8 cellular contexts compared by ENCODE assay signal in genomic region chr21:38984982-38985422, GRCh38.
DNase-seq lines count a peak whose midpoint lies in the region; ATAC-seq, FAIRE-seq and TF ChIP-seq lines count a peak whose summit lies in the region.

No MANE protein-coding gene starts in this region.

- H3K9me3 ChIP-seq in kidney (ENCODE audit: control insufficient read depth in 1 of 2, low read length in 2 of 2), result no peaks in the 10 kb centered on the region

- no peak overlapping the region for H3K4me3 ChIP-seq in kidney (ENCODE audit: low read length in 2 of 2)

- H3K9ac ChIP-seq in kidney (ENCODE audit: low read length in 2 of 2), result no peak overlapping the region

- H3K36me3 ChIP-seq in kidney (ENCODE audit: control insufficient read depth in 1 of 2, insufficient read depth in 2 of 2, low read length in 2 of 2), result no peaks in the 10 kb centered on the region

- TF ChIP-seq CTCF in kidney (IDR thresholded peaks at IDR 0.05; ENCODE audit: borderline replicate concordance, extremely low read depth, insufficient read depth), result no peak

- peak; percentile 21 to 32 for ATAC-seq in activated T-cell treated with anti-CD3 and anti-CD28 coated beads, Interleukin-2, amount 50 U/mL, for 4 hours
- no peak for ATAC-seq in HG03045 (IDR thresholded peaks at IDR 0.05; ENCODE audit: unreplicated experiment)

- CTCF ChIA-PET in activated naive CD4-positive, alpha-beta T cell treated with anti-CD3 and anti-CD28 coated beads for 36 hours (lab: Charles Lee), result no interaction called here

- peaks cover 67% of the 10 kb centered on the region for H3K27me3 Mint-ChIP-seq in activated T-cell treated with anti-CD3 and anti-CD28 coated beads, Interleukin-2, amount 50 U/mL, for 4 hours (ENCODE audit: low read depth)
- peaks cover 11% of the 10 kb centered on the region for H3K27me3 Mint-ChIP-seq in activated T-helper 1 cell treated with anti-CD3 and anti-CD28 coated beads, Interleukin-12 subunit alpha, Interleukin-12 subunit beta, Interleukin-2, Interleukin-4 antibody, amounts not matched to agents 30 ng/mL and 10 ng/mL and 1 ng/mL, durations not matched to agents 14 hours and 24 hours and 36 hours (ENCODE audit: insufficient read depth)
- H3K27me3 Mint-ChIP-seq in activated naive CD4-positive, alpha-beta T cell treated with anti-CD3 and anti-CD28 coated beads for 36 hours (ENCODE audit: low read depth), result peaks cover 81% of the 10 kb centered on the region

- peak overlapping the region; percentile 93 for H3K27ac Mint-ChIP-seq in activated T-helper 1 cell treated with anti-CD3 and anti-CD28 coated beads, Interleukin-12 subunit alpha, Interleukin-12 subunit beta, Interleukin-2, Interleukin-4 antibody, amounts not matched to agents 30 ng/mL and 10 ng/mL and 1 ng/mL, durations not matched to agents 14 hours and 24 hours and 36 hours
- no peak overlapping the region for H3K27ac Mint-ChIP-seq in activated naive CD4-positive, alpha-beta T cell treated with anti-CD3 and anti-CD28 coated beads for 36 hours

- H3K27ac ChIP-seq in kidney (ENCODE audit: low read depth in 2 of 2, low read length in 2 of 2), result peak overlapping the region; percentile 52 to 56

- peaks cover 17 to 25% of the 10 kb centered on the region in 2 donors for H3K4me1 ChIP-seq in kidney (ENCODE audit: control insufficient read depth in 1 of 2, insufficient read depth in 1 of 2, low read depth in 1 of 2, low read length in 2 of 2)

- intact Hi-C loops in activated T-helper 1 cell treated with anti-CD3 and anti-CD28 coated beads, Interleukin-12 subunit alpha, Interleukin-12 subunit beta, Interleukin-2, Interleukin-4 antibody, amounts not matched to agents 30 ng/mL and 10 ng/mL and 1 ng/mL, durations not matched to agents 14 hours and 24 hours and 36 hours (cut with micrococcal nuclease), result loop anchor here (1.0 to 10.0 kb wide), 8 partner anchors 20 to 460 kb away; partner anchors contain the start of genes ETS2, LCA5L and PSMG1
- intact Hi-C loops in kidney (cut with DNase I), result loop anchor here (5.0 kb wide), 1 partner anchor 158 kb away; no protein-coding TSS in a partner anchor
- intact Hi-C loops in activated naive CD4-positive, alpha-beta T cell treated with anti-CD3 and anti-CD28 coated beads for 36 hours (cut with micrococcal nuclease), result no loop called here

- no peaks in the 10 kb centered on the region for H3K36me3 Mint-ChIP-seq in activated T-cell treated with anti-CD3 and anti-CD28 coated beads, Interleukin-2, amount 50 U/mL, for 4 hours (ENCODE audit: insufficient read depth)
- H3K36me3 Mint-ChIP-seq in activated T-helper 1 cell treated with anti-CD3 and anti-CD28 coated beads, Interleukin-12 subunit alpha, Interleukin-12 subunit beta, Interleukin-2, Interleukin-4 antibody, amounts not matched to agents 30 ng/mL and 10 ng/mL and 1 ng/mL, durations not matched to agents 14 hours and 24 hours and 36 hours (ENCODE audit: low read depth), result peaks cover 5% of the 10 kb centered on the region
- H3K36me3 Mint-ChIP-seq in activated naive CD4-positive, alpha-beta T cell treated with anti-CD3 and anti-CD28 coated beads for 36 hours (ENCODE audit: low read depth), result no peaks in the 10 kb centered on the region

- no peak overlapping the region for H3K4me3 Mint-ChIP-seq in activated T-cell treated with anti-CD3 and anti-CD28 coated beads, Interleukin-2, amount 50 U/mL, for 4 hours
- peak overlapping the region; percentile 80 for H3K4me3 Mint-ChIP-seq in activated T-helper 1 cell treated with anti-CD3 and anti-CD28 coated beads, Interleukin-12 subunit alpha, Interleukin-12 subunit beta, Interleukin-2, Interleukin-4 antibody, amounts not matched to agents 30 ng/mL and 10 ng/mL and 1 ng/mL, durations not matched to agents 14 hours and 24 hours and 36 hours
- no peak overlapping the region for H3K4me3 Mint-ChIP-seq in activated naive CD4-positive, alpha-beta T cell treated with anti-CD3 and anti-CD28 coated beads for 36 hours

- FAIRE-seq in kidney (lab: Jason Lieb, UNC) (no peak), urothelium cell line (lab: Jason Lieb, UNC) (no peak)

- peaks cover 13% of the 10 kb centered on the region for H3K4me1 Mint-ChIP-seq in activated T-cell treated with anti-CD3 and anti-CD28 coated beads, Interleukin-2, amount 50 U/mL, for 4 hours (ENCODE audit: low read depth)
- peaks cover 44% of the 10 kb centered on the region for H3K4me1 Mint-ChIP-seq in activated T-helper 1 cell treated with anti-CD3 and anti-CD28 coated beads, Interleukin-12 subunit alpha, Interleukin-12 subunit beta, Interleukin-2, Interleukin-4 antibody, amounts not matched to agents 30 ng/mL and 10 ng/mL and 1 ng/mL, durations not matched to agents 14 hours and 24 hours and 36 hours (ENCODE audit: low read depth)
- H3K4me1 Mint-ChIP-seq in activated naive CD4-positive, alpha-beta T cell treated with anti-CD3 and anti-CD28 coated beads for 36 hours (ENCODE audit: low read depth), result peaks cover 18% of the 10 kb centered on the region

- no peaks in the 10 kb centered on the region for H3K9me3 Mint-ChIP-seq in activated T-cell treated with anti-CD3 and anti-CD28 coated beads, Interleukin-2, amount 50 U/mL, for 4 hours
- H3K9me3 Mint-ChIP-seq in activated T-helper 1 cell treated with anti-CD3 and anti-CD28 coated beads, Interleukin-12 subunit alpha, Interleukin-12 subunit beta, Interleukin-2, Interleukin-4 antibody, amounts not matched to agents 30 ng/mL and 10 ng/mL and 1 ng/mL, durations not matched to agents 14 hours and 24 hours and 36 hours, result peaks cover 6% of the 10 kb centered on the region
- no peaks in the 10 kb centered on the region for H3K9me3 Mint-ChIP-seq in activated naive CD4-positive, alpha-beta T cell treated with anti-CD3 and anti-CD28 coated beads for 36 hours

- DNase-seq in activated T-cell treated with anti-CD3 and anti-CD28 coated beads, Interleukin-2, amount 50 U/mL, for 4 hours, result no peak
- DNase-seq in activated T-cell treated with anti-CD3 and anti-CD28 coated beads, Interleukin-2, amount 50 U/mL, for 1 hour, result no peak
- DNase-seq in activated T-helper 1 cell treated with anti-CD3 and anti-CD28 coated beads, Interleukin-12 subunit alpha, Interleukin-12 subunit beta, Interleukin-2, Interleukin-4 antibody, amounts not matched to agents 30 ng/mL and 10 ng/mL and 1 ng/mL, durations not matched to agents 14 hours and 24 hours and 36 hours (ENCODE audit: low spot score), result no peak
- DNase-seq in kidney (peak; percentile 84), urothelium cell line (ENCODE audit: low spot score) (peak; percentile 26), 8988T (no peak)
- no peak for DNase-seq in activated naive CD4-positive, alpha-beta T cell treated with anti-CD3 and anti-CD28 coated beads for 36 hours

Comparison
In these comparisons a context has a peak if more than half of its experiments do, and no peak if none do; other contexts are left out.
1. DNase-seq: peak in kidney (single experiment) and urothelium cell line (single experiment); none in activated T-cell treated with anti-CD3 and anti-CD28 coated beads, Interleukin-2, amount 50 U/mL, for 4 hours (single experiment), activated T-cell treated with anti-CD3 and anti-CD28 coated beads, Interleukin-2, amount 50 U/mL, for 1 hour (single experiment), activated T-helper 1 cell treated with anti-CD3 and anti-CD28 coated beads, Interleukin-12 subunit alpha, Interleukin-12 subunit beta, Interleukin-2, Interleukin-4 antibody, amounts not matched to agents 30 ng/mL and 10 ng/mL and 1 ng/mL, durations not matched to agents 14 hours and 24 hours and 36 hours (single experiment), 8988T (single experiment) and activated naive CD4-positive, alpha-beta T cell treated with anti-CD3 and anti-CD28 coated beads for 36 hours (single experiment).